20 cellular contexts compared by ENCODE assay signal in genomic region chr18:2459886-2460285, GRCh38.
A peak's percentile ranks its signal among the peaks of the same experiment; 100 is the strongest.
DNase-seq lines count a peak whose midpoint lies in the region; ATAC-seq and TF ChIP-seq lines count a peak whose summit lies in the region.
"Had no signal": no experiment of that assay in that cellular context is flagged by ENCODE, and none has a peak within 500 bp of the region (broad histone marks: within the 10 kb centered on the region; RNA-seq: fewer than 3 reads in every experiment).

No MANE protein-coding gene starts in this region.

- H3K36me3 Mint-ChIP-seq in activated naive CD8-positive, alpha-beta T cell treated with anti-CD3 and anti-CD28 coated beads, Interleukin-2, amount 10 ng/mL, durations not matched to agents 7 days and 5 days, result no peaks in the 10 kb centered on the region
- H3K36me3 Mint-ChIP-seq in activated naive CD8-positive, alpha-beta T cell treated with anti-CD3 and anti-CD28 coated beads for 36 hours, result no peaks in the 10 kb centered on the region

- H3K36me3 ChIP-seq in RWPE2 (ENCODE audit: low read depth) (no peaks in the 10 kb centered on the region), OCI-LY7 (ENCODE audit: insufficient read depth, low read length) (no peaks in the 10 kb centered on the region; the same call in 1 of the 2 replicates)
- H3K36me3 ChIP-seq: BLaER1, SJCRH30 had no signal

- no peaks in the 10 kb centered on the region for H3K9me2 ChIP-seq in OCI-LY7 (ENCODE audit: insufficient read depth, low read length)

- peak overlapping the region; percentile 54 for H3K27ac Mint-ChIP-seq in activated naive CD8-positive, alpha-beta T cell treated with anti-CD3 and anti-CD28 coated beads, Interleukin-2, amount 10 ng/mL, durations not matched to agents 7 days and 5 days
- no peak overlapping the region for H3K27ac Mint-ChIP-seq in activated naive CD8-positive, alpha-beta T cell treated with anti-CD3 and anti-CD28 coated beads for 36 hours

- DNase-seq in activated naive CD8-positive, alpha-beta T cell treated with anti-CD3 and anti-CD28 coated beads, Interleukin-2, amount 10 ng/mL, durations not matched to agents 7 days and 5 days, result no peak
- DNase-seq in activated naive CD8-positive, alpha-beta T cell treated with anti-CD3 and anti-CD28 coated beads for 36 hours, result no peak
- DNase-seq in RWPE2 (ENCODE audit: low spot score) (no peak), foreskin keratinocyte (peak in 1 of 2 donors; percentile 38), HPDE6-E6E7 (ENCODE audit: extremely low spot score) (no peak), OCI-LY7 (ENCODE audit: low spot score) (no peak)
- DNase-seq: DMS153, GDM1, GOT3, Karpas-422, MV-4-11, NCI-H1417 treated with DMSO at 0.1 percent for 48 hours, NCI-H2029 treated with DMSO at 0.1 percent for 48 hours, NCI-H510A, SJCRH30, SW 1271 had no signal

- no peak for ATAC-seq in activated naive CD8-positive, alpha-beta T cell treated with anti-CD3 and anti-CD28 coated beads, Interleukin-2, amount 10 ng/mL, durations not matched to agents 7 days and 5 days (ENCODE audit: low read depth)
- ATAC-seq in RWPE2 (ENCODE audit: low read depth) (peak; percentile 56; the same call in 1 of the 3 replicates), foreskin keratinocyte (peak; percentile 62), HG03432 (IDR thresholded peaks at IDR 0.05; ENCODE audit: unreplicated experiment) (no peak), GM21515 (IDR thresholded peaks at IDR 0.05; ENCODE audit: unreplicated experiment) (no peak)

- H4K20me1 ChIP-seq in OCI-LY7 (ENCODE audit: insufficient read depth, low read length), result no peaks in the 10 kb centered on the region
- H4K20me1 ChIP-seq: BLaER1 had no signal

- no peak overlapping the region for H3K4me2 ChIP-seq in OCI-LY7 (ENCODE audit: low read length)
- H3K4me2 ChIP-seq: BLaER1 had no signal

- H3K4me3 Mint-ChIP-seq in activated naive CD8-positive, alpha-beta T cell treated with anti-CD3 and anti-CD28 coated beads, Interleukin-2, amount 10 ng/mL, durations not matched to agents 7 days and 5 days, result no peak overlapping the region
- no peak overlapping the region for H3K4me3 Mint-ChIP-seq in activated naive CD8-positive, alpha-beta T cell treated with anti-CD3 and anti-CD28 coated beads for 36 hours

- H3K27me3 Mint-ChIP-seq in activated naive CD8-positive, alpha-beta T cell treated with anti-CD3 and anti-CD28 coated beads, Interleukin-2, amount 10 ng/mL, durations not matched to agents 7 days and 5 days, result peaks cover 3% of the 10 kb centered on the region
- no peaks in the 10 kb centered on the region for H3K27me3 Mint-ChIP-seq in activated naive CD8-positive, alpha-beta T cell treated with anti-CD3 and anti-CD28 coated beads for 36 hours

- CTCF ChIA-PET in OCI-LY7 (lab: Charles Lee; ENCODE audit: unreplicated experiment), result interaction anchor here (0.6 kb wide), 1 partner anchor 14 kb away, joined by 3 read pairs; no protein-coding TSS in a partner anchor

- H3K4me1 ChIP-seq in RWPE2 (ENCODE audit: insufficient read depth, poor library complexity, severe bottlenecking) (no peaks in the 10 kb centered on the region), foreskin keratinocyte (no peaks in the 10 kb centered on the region), OCI-LY7 (ENCODE audit: insufficient read depth, low read length, poor library complexity, severe bottlenecking) (no peaks in the 10 kb centered on the region)
- H3K4me1 ChIP-seq: BLaER1, SJCRH30 had no signal

- H3K9me3 ChIP-seq in RWPE2 (ENCODE audit: severe bottlenecking), result no peaks in the 10 kb centered on the region
- peaks cover 10% of the 10 kb centered on the region for H3K9me3 ChIP-seq in OCI-LY7 (ENCODE audit: low read length)
- H3K9me3 ChIP-seq: SJCRH30 had no signal

- no peak overlapping the region for H2AFZ ChIP-seq in OCI-LY7 (ENCODE audit: low read length)

- intact Hi-C loops in OCI-LY7 (cut with micrococcal nuclease; ENCODE audit: unreplicated experiment), result no loop called here

- H3K9me3 Mint-ChIP-seq in activated naive CD8-positive, alpha-beta T cell treated with anti-CD3 and anti-CD28 coated beads, Interleukin-2, amount 10 ng/mL, durations not matched to agents 7 days and 5 days, result peaks cover 4% of the 10 kb centered on the region
- peaks cover 6% of the 10 kb centered on the region for H3K9me3 Mint-ChIP-seq in activated naive CD8-positive, alpha-beta T cell treated with anti-CD3 and anti-CD28 coated beads for 36 hours

- TF ChIP-seq CTCF in RWPE2 (IDR thresholded peaks at IDR 0.05; ENCODE audit: poor library complexity, severe bottlenecking) (no peak), foreskin keratinocyte (conservative IDR thresholded peaks at IDR 0.05) (no peak), OCI-LY7 (conservative IDR thresholded peaks at IDR 0.05; ENCODE audit: low read length) (no peak)

- no peaks in the 10 kb centered on the region for H3K4me1 Mint-ChIP-seq in activated naive CD8-positive, alpha-beta T cell treated with anti-CD3 and anti-CD28 coated beads, Interleukin-2, amount 10 ng/mL, durations not matched to agents 7 days and 5 days
- H3K4me1 Mint-ChIP-seq in activated naive CD8-positive, alpha-beta T cell treated with anti-CD3 and anti-CD28 coated beads for 36 hours, result no peaks in the 10 kb centered on the region

- H3K4me3 ChIP-seq in RWPE2 (ENCODE audit: severe bottlenecking) (no peak overlapping the region), OCI-LY7 (ENCODE audit: low read depth, low read length, poor library complexity, severe bottlenecking) (no peak overlapping the region)
- H3K4me3 ChIP-seq: BLaER1, SJCRH30 had no signal

- H3K27me3 ChIP-seq in RWPE2 (ENCODE audit: insufficient read depth, poor library complexity, severe bottlenecking) (no peaks in the 10 kb centered on the region), foreskin keratinocyte (no peaks in the 10 kb centered on the region)
- H3K27me3 ChIP-seq: BLaER1, SJCRH30 had no signal

- H3K79me2 ChIP-seq in OCI-LY7 (ENCODE audit: insufficient read depth, low read depth, low read length), result no peaks in the 10 kb centered on the region

- POLR2A ChIA-PET in activated naive CD8-positive, alpha-beta T cell treated with anti-CD3 and anti-CD28 coated beads, Interleukin-2, amount 10 ng/mL, durations not matched to agents 7 days and 5 days (lab: Charles Lee), result no interaction called here
- POLR2A ChIA-PET in OCI-LY7 (lab: Charles Lee), result interaction anchor here (0.6 to 3.5 kb wide), 3 partner anchors 10 to 206 kb away, joined by 3 to 12 read pairs (median 3); no protein-coding TSS in a partner anchor

- no TSS peak for BruUV-seq in OCI-LY7 (replicated peaks; lab: Mats Ljungman, UMichigan)

- H3K27ac ChIP-seq in RWPE2 (ENCODE audit: poor library complexity, severe bottlenecking), result no peak overlapping the region
- H3K27ac ChIP-seq in foreskin keratinocyte, result no peak overlapping the region
- H3K27ac ChIP-seq in OCI-LY7 (ENCODE audit: low read depth, low read length, poor library complexity, severe bottlenecking), result no peak overlapping the region
- H3K27ac ChIP-seq: 22Rv1, BLaER1, SJCRH30 had no signal

Comparison
In these comparisons a context has a peak if more than half of its experiments do, and no peak if none do; other contexts are left out.
1. ATAC-seq: peak in RWPE2 (single experiment) and foreskin keratinocyte (single experiment); none in activated naive CD8-positive, alpha-beta T cell treated with anti-CD3 and anti-CD28 coated beads, Interleukin-2, amount 10 ng/mL, durations not matched to agents 7 days and 5 days (single experiment), HG03432 (single experiment) and GM21515 (single experiment).